1 cellular context compared by ENCODE assay signal in genomic region chr14:105020815-105021655, GRCh38.
TF ChIP-seq lines count a peak whose summit lies in the region.

Gene CDCA4 (minus strand): TSS chr14:105021083. CDS start chr14:105011929, 9,154 bp downstream.

TF ChIP-seq in HepG2, 621 proteins besides CTCF, POLR2A, EP300 and RAD21 (continued from another document and continues in another):
- TF ChIP-seq SNAPC4 (CRISPR knock-in tag; IDR thresholded peaks at IDR 0.05) (no peak), RERE (CRISPR knock-in tag; IDR thresholded peaks at IDR 0.05; ENCODE audit: low read depth) (no peak; the same call in 1 of the 2 replicates), CBX5 (CRISPR knock-in tag; IDR thresholded peaks at IDR 0.05; ENCODE audit: borderline replicate concordance) (no peak), ZNF235 (CRISPR knock-in tag; IDR thresholded peaks at IDR 0.05; ENCODE audit: borderline replicate concordance) (no peak; the same call in 1 of the 2 replicates), ZBTB43 (CRISPR knock-in tag; conservative IDR thresholded peaks at IDR 0.05) (no peak; the same call in 1 of the 2 replicates), HNRNPH1 (optimal IDR thresholded peaks at IDR 0.05; ENCODE audit: low read depth, low read length) (no peak), ONECUT2 (CRISPR knock-in tag; IDR thresholded peaks at IDR 0.05) (0 out of 2 replicates have a peak, but pooled peaks have one; percentile 41), NR2F1 (CRISPR knock-in tag; IDR thresholded peaks at IDR 0.05) (no peak), ZNF468 (CRISPR knock-in tag; IDR thresholded peaks at IDR 0.05) (peak; percentile 87; the same call in 1 of the 2 replicates), KDM3A (CRISPR knock-in tag; IDR thresholded peaks at IDR 0.05; ENCODE audit: low read depth) (no peak), ATM (IDR thresholded peaks at IDR 0.05; ENCODE audit: borderline replicate concordance) (no peak), ZNF234 (CRISPR knock-in tag; conservative IDR thresholded peaks at IDR 0.05) (no peak), PCBP1 (IDR thresholded peaks at IDR 0.05; ENCODE audit: borderline replicate concordance, low read depth, low read length) (no peak), KAT2B (IDR thresholded peaks at IDR 0.05; ENCODE audit: borderline replicate concordance, low read depth, low read length) (no peak), GRHL1 (CRISPR knock-in tag; conservative IDR thresholded peaks at IDR 0.05) (no peak), ZNF101 (CRISPR knock-in tag; IDR thresholded peaks at IDR 0.05; ENCODE audit: borderline replicate concordance, low read depth) (no peak), ZSCAN22 (CRISPR knock-in tag; IDR thresholded peaks at IDR 0.05) (no peak), CSRNP1 (CRISPR knock-in tag; IDR thresholded peaks at IDR 0.05) (peak; percentile 64; the same call in 1 of the 2 replicates), KDM5B (CRISPR knock-in tag; IDR thresholded peaks at IDR 0.05; ENCODE audit: borderline replicate concordance) (no peak), HNRNPL (IDR thresholded peaks at IDR 0.05; ENCODE audit: low read depth, low read length) (0 out of 2 replicates have a peak, but pooled peaks have one; percentile 11), SP2 (CRISPR knock-in tag; IDR thresholded peaks at IDR 0.05) (peak; percentile 75), ZKSCAN5 (CRISPR knock-in tag; IDR thresholded peaks at IDR 0.05) (no peak), ZBTB49 (CRISPR knock-in tag; IDR thresholded peaks at IDR 0.05; ENCODE audit: borderline replicate concordance) (no peak), SNAPC5 (CRISPR knock-in tag; IDR thresholded peaks at IDR 0.05; ENCODE audit: borderline replicate concordance) (peak; percentile 76; the same call in 1 of the 2 replicates), ZKSCAN1 (IDR thresholded peaks at IDR 0.05; ENCODE audit: low read length) (no peak), PBX3 (CRISPR knock-in tag; IDR thresholded peaks at IDR 0.05; ENCODE audit: borderline replicate concordance) (no peak), RELA (CRISPR knock-in tag; IDR thresholded peaks at IDR 0.05) (no peak; the same call in 1 of the 2 replicates), ZNF256 (CRISPR knock-in tag; conservative IDR thresholded peaks at IDR 0.05) (no peak), MTERF4 (CRISPR knock-in tag; IDR thresholded peaks at IDR 0.05) (peak; percentile 28; the same call in 1 of the 2 replicates), ZNF350 (CRISPR knock-in tag; IDR thresholded peaks at IDR 0.05; ENCODE audit: borderline replicate concordance, low read depth) (0 out of 2 replicates have a peak, but pooled peaks have one; percentile 52), KLF16 (CRISPR knock-in tag; IDR thresholded peaks at IDR 0.05) (peak in 1 of 2 experiments; percentile 58; a peak in 1 of 4 replicates), POGK (CRISPR knock-in tag; conservative IDR thresholded peaks at IDR 0.05) (no peak)
